In the genomic region with DNA sequence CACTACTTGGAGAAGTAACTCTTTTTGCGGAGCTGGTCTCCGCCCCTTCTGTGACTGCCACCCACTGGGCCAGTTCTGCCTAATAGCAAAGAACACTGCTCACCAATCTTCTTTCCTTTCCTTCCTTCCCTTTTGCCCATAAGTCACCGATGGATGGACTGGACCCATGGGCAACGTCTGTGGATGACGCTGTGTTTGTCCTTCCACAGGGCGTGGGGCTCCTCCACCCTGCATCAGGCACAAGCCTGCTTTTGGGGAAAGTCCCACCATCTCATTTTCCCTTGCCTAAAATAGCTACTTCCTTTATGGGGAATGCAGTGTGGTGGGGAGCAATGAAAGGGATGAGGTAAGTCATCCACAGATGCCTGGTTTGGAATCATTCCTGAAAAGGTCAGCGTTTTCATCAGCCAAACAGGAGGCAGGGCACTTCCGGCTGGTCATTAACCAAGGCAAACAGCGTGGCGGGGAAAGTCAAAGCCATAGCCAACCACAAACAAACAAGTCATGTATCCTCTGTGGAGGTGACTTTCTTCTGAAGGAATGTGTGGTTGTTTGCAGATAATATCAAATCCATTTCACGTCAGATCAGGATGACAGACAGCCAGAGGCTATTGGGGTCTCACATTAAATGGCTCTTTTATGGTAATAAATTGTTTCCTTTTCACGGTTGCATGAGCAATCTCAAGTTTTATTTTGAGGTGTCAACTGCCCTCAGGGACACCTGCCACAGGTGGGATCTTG, we compare ENCODE assay signal across 8 cellular contexts. TPM values are rescaled to one million over a fixed set of nuclear protein-coding genes. Genes with fewer than 3 reads are reported as not detected.
A peak's percentile ranks its signal among the peaks of the same experiment; 100 is the strongest.
DNase-seq lines count a peak whose midpoint lies in the region; ATAC-seq and TF ChIP-seq lines count a peak whose summit lies in the region.

No MANE protein-coding gene starts in this region.

- CTCF ChIA-PET in RWPE1 (lab: Yijun Ruan, JAX), result no interaction called here

- H3K9me2 ChIP-seq in GM23338 (ENCODE audit: insufficient read depth), result no peaks in the 10 kb centered on the region

- no peaks in the 10 kb centered on the region for H4K20me1 ChIP-seq in GM23338 (replicated peaks; ENCODE audit: insufficient read depth)

- H3K4me3 ChIP-seq in GM23338, result no peak overlapping the region
- peak overlapping the region in 1 of 8 donors; percentile 33 for H3K4me3 ChIP-seq in spleen
- no peak overlapping the region for H3K4me3 ChIP-seq in ascending aorta

- TF ChIP-seq CTCF in GM23338 (conservative IDR thresholded peaks at IDR 0.05; ENCODE audit: low read depth in 2 of 2) (no peak), RWPE1 (conservative IDR thresholded peaks at IDR 0.05; ENCODE audit: low read depth) (no peak), foreskin keratinocyte (conservative IDR thresholded peaks at IDR 0.05) (no peak), spleen (IDR thresholded peaks at IDR 0.05 in 8 of 11, conservative IDR thresholded peaks at IDR 0.05 in 3 of 11) (no peak), ascending aorta (IDR thresholded peaks at IDR 0.05) (no peak), GM13976 (IDR thresholded peaks at IDR 0.05; ENCODE audit: borderline replicate concordance, control extremely low read depth, extremely low read depth, insufficient read depth, missing control alignments) (no peak)

- peaks cover 14% of the 10 kb centered on the region for H3K4me1 Mint-ChIP-seq in GM23338

- intact Hi-C loops in spleen (cut with DNase I; ENCODE audit: low total_unique reads) (no loop called here), ascending aorta (cut with DNase I) (no loop called here)

- ATAC-seq in GM23338 (peak; percentile 29; the same call in 1 of the 3 replicates), foreskin keratinocyte (no peak)

- H3K4me3 Mint-ChIP-seq in GM23338, result no peak overlapping the region

- H3K36me3 Mint-ChIP-seq in GM23338 (ENCODE audit: low read depth), result no peaks in the 10 kb centered on the region; the same call in 2 of the 3 replicates

- H3K36me3 ChIP-seq in GM23338 (ENCODE audit: insufficient read depth) (no peaks in the 10 kb centered on the region), spleen (no peaks in the 10 kb centered on the region), ascending aorta (no peaks in the 10 kb centered on the region)

- no peaks in the 10 kb centered on the region for H3K79me2 ChIP-seq in GM23338 (replicated peaks; ENCODE audit: insufficient read depth)

- H3K4me2 ChIP-seq in GM23338, result no peak overlapping the region

- POLR2A ChIA-PET in RWPE1 (lab: Yijun Ruan, JAX; ENCODE audit: low non-redundant PET), result no interaction called here

- in situ Hi-C loops in GM13976 (cut with MboI; ENCODE audit: low sequenced_read_pairs, unreplicated experiment), result no loop called here

- H2AFZ ChIP-seq in GM23338, result peak overlapping the region; percentile 52; the same call in 1 of the 2 replicates

- H3K9me3 ChIP-seq in spleen, result no peaks in the 10 kb centered on the region
- no peaks in the 10 kb centered on the region for H3K9me3 ChIP-seq in ascending aorta

- no peaks in the 10 kb centered on the region for H3F3A ChIP-seq in GM23338 (replicated peaks; ENCODE audit: low read depth)

- DNase-seq in GM23338 (ENCODE audit: low spot score), result no peak
- peak; percentile 59 for DNase-seq in RWPE1 (ENCODE audit: low spot score)
- DNase-seq in foreskin keratinocyte, result peak; percentile 30 to 81
- no peak for DNase-seq in spleen
- DNase-seq in ascending aorta (ENCODE audit: low spot score in 2 of 2), result no peak
- no peak for DNase-seq in GM13976 (ENCODE audit: low spot score)
- DNase-seq in SKM-1 (lab: John Stamatoyannopoulos, UW; ENCODE audit: unreplicated experiment), result no peak
- no peak for DNase-seq in GM19240 (ENCODE audit: insufficient read length, low spot score)

- H3K4me1 ChIP-seq in GM23338 (ENCODE audit: insufficient read depth) (peaks cover 4% of the 10 kb centered on the region; the same call in 1 of the 2 replicates), foreskin keratinocyte (no peaks in the 10 kb centered on the region), spleen (peaks cover 0 to 25% (median 4%) of the 10 kb centered on the region in 6 donors), ascending aorta (no peaks in the 10 kb centered on the region)

- H3K9me3 Mint-ChIP-seq in GM23338, result peaks cover 8% of the 10 kb centered on the region; the same call in 2 of the 3 replicates

- WGBS in spleen, 5 donors, result 58 to 67% (median 63%) methylated on average over 12 of the region's 12 CpGs

- TF ChIP-seq POLR2A in spleen (IDR thresholded peaks at IDR 0.05), result no peak

- peaks cover 2% of the 10 kb centered on the region for H3K27me3 Mint-ChIP-seq in GM23338 (ENCODE audit: insufficient read depth, low read depth, poor library complexity)

- no peak overlapping the region for H3K27ac Mint-ChIP-seq in GM23338

- no peaks in the 10 kb centered on the region for H3K27me3 ChIP-seq in GM23338 (ENCODE audit: insufficient read depth)
- peaks cover 37% of the 10 kb centered on the region for H3K27me3 ChIP-seq in foreskin keratinocyte
- no peaks in the 10 kb centered on the region for H3K27me3 ChIP-seq in spleen (replicated peaks in 1 of 7)
- H3K27me3 ChIP-seq in ascending aorta, result no peaks in the 10 kb centered on the region

- H3K27ac ChIP-seq in GM23338 (ENCODE audit: low read depth) (no peak overlapping the region), RWPE1 (0 out of 2 replicates have a peak overlapping the region, but pooled peaks have one; percentile 1), foreskin keratinocyte (no peak overlapping the region), spleen (peak overlapping the region in 7 of 8 donors; percentile 41 to 83 (median 74)), ascending aorta (no peak overlapping the region)

TF ChIP-seq in GM23338, 12 proteins besides CTCF, POLR2A, EP300 and RAD21:
- TF ChIP-seq POLR2AphosphoS5 (IDR thresholded peaks at IDR 0.05; ENCODE audit: low read depth), result no peak
- TF ChIP-seq, protein P1, sequence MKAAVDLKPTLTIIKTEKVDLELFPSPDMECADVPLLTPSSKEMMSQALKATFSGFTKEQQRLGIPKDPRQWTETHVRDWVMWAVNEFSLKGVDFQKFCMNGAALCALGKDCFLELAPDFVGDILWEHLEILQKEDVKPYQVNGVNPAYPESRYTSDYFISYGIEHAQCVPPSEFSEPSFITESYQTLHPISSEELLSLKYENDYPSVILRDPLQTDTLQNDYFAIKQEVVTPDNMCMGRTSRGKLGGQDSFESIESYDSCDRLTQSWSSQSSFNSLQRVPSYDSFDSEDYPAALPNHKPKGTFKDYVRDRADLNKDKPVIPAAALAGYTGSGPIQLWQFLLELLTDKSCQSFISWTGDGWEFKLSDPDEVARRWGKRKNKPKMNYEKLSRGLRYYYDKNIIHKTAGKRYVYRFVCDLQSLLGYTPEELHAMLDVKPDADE (IDR thresholded peaks at IDR 0.05), result no peak
- TF ChIP-seq, protein P2, sequence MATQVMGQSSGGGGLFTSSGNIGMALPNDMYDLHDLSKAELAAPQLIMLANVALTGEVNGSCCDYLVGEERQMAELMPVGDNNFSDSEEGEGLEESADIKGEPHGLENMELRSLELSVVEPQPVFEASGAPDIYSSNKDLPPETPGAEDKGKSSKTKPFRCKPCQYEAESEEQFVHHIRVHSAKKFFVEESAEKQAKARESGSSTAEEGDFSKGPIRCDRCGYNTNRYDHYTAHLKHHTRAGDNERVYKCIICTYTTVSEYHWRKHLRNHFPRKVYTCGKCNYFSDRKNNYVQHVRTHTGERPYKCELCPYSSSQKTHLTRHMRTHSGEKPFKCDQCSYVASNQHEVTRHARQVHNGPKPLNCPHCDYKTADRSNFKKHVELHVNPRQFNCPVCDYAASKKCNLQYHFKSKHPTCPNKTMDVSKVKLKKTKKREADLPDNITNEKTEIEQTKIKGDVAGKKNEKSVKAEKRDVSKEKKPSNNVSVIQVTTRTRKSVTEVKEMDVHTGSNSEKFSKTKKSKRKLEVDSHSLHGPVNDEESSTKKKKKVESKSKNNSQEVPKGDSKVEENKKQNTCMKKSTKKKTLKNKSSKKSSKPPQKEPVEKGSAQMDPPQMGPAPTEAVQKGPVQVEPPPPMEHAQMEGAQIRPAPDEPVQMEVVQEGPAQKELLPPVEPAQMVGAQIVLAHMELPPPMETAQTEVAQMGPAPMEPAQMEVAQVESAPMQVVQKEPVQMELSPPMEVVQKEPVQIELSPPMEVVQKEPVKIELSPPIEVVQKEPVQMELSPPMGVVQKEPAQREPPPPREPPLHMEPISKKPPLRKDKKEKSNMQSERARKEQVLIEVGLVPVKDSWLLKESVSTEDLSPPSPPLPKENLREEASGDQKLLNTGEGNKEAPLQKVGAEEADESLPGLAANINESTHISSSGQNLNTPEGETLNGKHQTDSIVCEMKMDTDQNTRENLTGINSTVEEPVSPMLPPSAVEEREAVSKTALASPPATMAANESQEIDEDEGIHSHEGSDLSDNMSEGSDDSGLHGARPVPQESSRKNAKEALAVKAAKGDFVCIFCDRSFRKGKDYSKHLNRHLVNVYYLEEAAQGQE (IDR thresholded peaks at IDR 0.05; ENCODE audit: unreplicated experiment), result no peak
- no peak for TF ChIP-seq STAT1 (IDR thresholded peaks at IDR 0.05; ENCODE audit: unreplicated experiment)
- TF ChIP-seq NANOG (IDR thresholded peaks at IDR 0.05; ENCODE audit: borderline replicate concordance), result no peak
- no peak for TF ChIP-seq EZH2 (IDR thresholded peaks at IDR 0.05; ENCODE audit: low read depth, unreplicated experiment)
TF ChIP-seq in GM23338: peak in this region for 0.

RNA-seq across cellular contexts. Expression of a gene that starts 30.7 kb away (rescaled TPM):
- 19.9 and 27.0 TPM in 2 replicates for total RNA-seq in GM23338 (2014; rRNA removed; shearing (Covaris generic))
- polyA plus RNA-seq in GM23338 (2016; fragmentation: Nextera tagmentation; extraction: Ambion mirVana) (14.0 and 17.3 TPM in 2 replicates), foreskin keratinocyte (9.3 and 9.7 TPM in 2 replicates), spleen (10 to 100 TPM in 2 of 3 donors, 1 to 10 TPM in 1; 8.5 to 13.7 (median 10.3) TPM)
- total RNA-seq in foreskin keratinocyte (11.2 and 12.1 TPM in 2 replicates), spleen (10 to 100 TPM; 13.8 to 19.2 (median 16.6) TPM), ascending aorta (16.9 TPM)

RNA-seq across cellular contexts. Expression of a gene that starts 50.1 kb away (rescaled TPM):
- total RNA-seq in GM23338 (2014; rRNA removed; shearing (Covaris generic)), result 1.4 and 3.7 TPM in 2 replicates
- polyA plus RNA-seq in GM23338 (2016; fragmentation: Nextera tagmentation; extraction: Ambion mirVana), result 3.6 and 3.9 TPM in 2 replicates
- total RNA-seq in foreskin keratinocyte, result 0.10 and 0.11 TPM in 2 replicates
- polyA plus RNA-seq in foreskin keratinocyte, result 0.07 and 0.08 TPM in 2 replicates
- total RNA-seq in spleen, result 10 to 100 TPM in 5 of 7 donors, 1 to 10 TPM in 2; 6.6 to 52.3 (median 13.1) TPM
- 1 to 10 TPM; 2.9 to 7.9 (median 3.3) TPM for polyA plus RNA-seq in spleen
- total RNA-seq in ascending aorta, result 293 TPM

Comparison
In these comparisons a context has a peak if more than half of its experiments do, and no peak if none do; other contexts are left out.
1. DNase-seq: peak in RWPE1 (single experiment) and foreskin keratinocyte (2 of 2); none in GM23338 (single experiment), spleen (single experiment), ascending aorta (0 of 2), GM13976 (single experiment), SKM-1 (single experiment) and GM19240 (single experiment).
2. H3K27ac ChIP-seq: peak in RWPE1 (single experiment) and spleen (7 of 8); none in GM23338 (single experiment), foreskin keratinocyte (single experiment) and ascending aorta (0 of 2).